Comparison of ENCODE assay signal across 27 cellular contexts in the genomic region with DNA sequence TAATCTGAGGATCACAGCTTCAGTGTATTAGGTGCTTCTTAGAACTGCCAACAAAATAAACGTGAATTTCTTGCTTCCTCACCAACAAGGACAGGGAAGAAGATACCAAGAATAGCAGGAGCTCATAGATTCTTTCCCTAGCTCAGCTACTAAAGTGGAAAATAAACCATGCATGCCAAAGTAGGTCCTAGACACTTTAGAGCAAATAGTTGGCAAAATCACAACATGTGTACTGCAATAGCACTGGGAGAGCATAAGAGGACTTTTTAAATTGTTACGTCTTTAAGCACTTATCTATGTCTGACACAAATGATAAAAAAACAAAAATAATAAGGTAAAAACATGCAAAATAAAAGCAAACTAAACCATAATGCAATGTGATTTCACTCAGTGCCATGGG.
"Had no signal": no experiment of that assay in that cellular context is flagged by ENCODE, and none has a peak within 500 bp of the region (broad histone marks: within the 10 kb centered on the region; RNA-seq: fewer than 3 reads in every experiment).

No MANE protein-coding gene starts in this region.

- DNase-seq: activated B cell treated with CpG ODN at 0.5 μM for 24 hours; activated CD4-positive, alpha-beta memory T cell treated with anti-CD3 and anti-CD28 coated beads for 36 hours; activated CD4-positive, alpha-beta T cell treated with anti-CD3 and anti-CD28 coated beads for 4 hours; activated CD4-positive, alpha-beta T cell treated with anti-CD3 and anti-CD28 coated beads, Interleukin-2, amount 10 ng/mL, durations not matched to agents 24 days and 14 days; activated CD4-positive, alpha-beta T cell treated with anti-CD3 and anti-CD28 coated beads, Interleukin-2, amount 50 U/mL, for 1 hour; activated CD4-positive, alpha-beta T cell treated with anti-CD3 and anti-CD28 coated beads, Interleukin-2, amount 50 U/mL, for 4 hours; activated CD4-positive, CD25-positive, alpha-beta regulatory T cell treated with anti-CD3 and anti-CD28 coated beads, Interleukin-2, amount 50 U/mL, for 72 hours; activated CD8-positive, alpha-beta memory T cell treated with anti-CD3 and anti-CD28 coated beads, Interleukin-2, amount 50 U/mL, for 4 hours; activated CD8-positive, alpha-beta T cell treated with anti-CD3 and anti-CD28 coated beads for 36 hours; activated gamma-delta T cell; activated naive CD4-positive, alpha-beta T cell treated with anti-CD3 and anti-CD28 coated beads, Interleukin-2, amount 10 ng/mL, durations not matched to agents 7 days and 5 days; activated naive CD4-positive, alpha-beta T cell treated with Interleukin-2 at 50 U/mL for 16 hours; activated naive CD8-positive, alpha-beta T cell treated with anti-CD3 and anti-CD28 coated beads, Interleukin-2, amount 10 ng/mL, durations not matched to agents 7 days and 5 days; activated naive CD8-positive, alpha-beta T cell treated with anti-CD3 and anti-CD28 coated beads, Interleukin-2, amount 50 U/mL, for 24 hours; activated T-cell treated with anti-CD3 and anti-CD28 coated beads for 4 hours; activated T-cell treated with anti-CD3 and anti-CD28 coated beads, Interleukin-2, amount 50 U/mL, for 1 hour; activated T-cell treated with anti-CD3 and anti-CD28 coated beads, Interleukin-2, amount 50 U/mL, for 4 hours; activated T-cell treated with anti-CD3 and anti-CD28 coated beads, Interleukin-2, amount 50 U/mL, for 72 hours; amygdala; anterior cingulate cortex; central memory CD4-positive, alpha-beta T cell; T-helper 1 cell; T-helper 2 cell; T-helper 9 cell had no signal

- H3K27me3 ChIP-seq: ascending aorta had no signal

- H3K9me3 ChIP-seq: ascending aorta had no signal

- H3K36me3 ChIP-seq: ascending aorta had no signal

- ATAC-seq: activated CD8-positive, alpha-beta T cell treated with anti-CD3 and anti-CD28 coated beads for 36 hours; activated naive CD8-positive, alpha-beta T cell treated with anti-CD3 and anti-CD28 coated beads, Interleukin-2, amount 50 U/mL, for 24 hours; activated T-cell treated with anti-CD3 and anti-CD28 coated beads, Interleukin-2, amount 50 U/mL, for 4 hours; activated T-cell treated with anti-CD3 and anti-CD28 coated beads, Interleukin-2, amount 50 U/mL, for 72 hours; activated T-helper 17 cell treated with anti-CD3 and anti-CD28 coated beads, Interleukin-2, amount 50 U/mL, for 72 hours had no signal

- H3K4me1 ChIP-seq: ascending aorta had no signal

- H3K4me3 ChIP-seq: ascending aorta had no signal

- H3K27ac ChIP-seq: ascending aorta, VCaP had no signal
